Comparison of ENCODE assay signal across 21 cellular contexts in genomic region chr7:148222716-148223115, GRCh38.
DNase-seq lines count a peak whose midpoint lies in the region; ATAC-seq and TF ChIP-seq lines count a peak whose summit lies in the region.
"Had no signal": no experiment of that assay in that cellular context is flagged by ENCODE, and none has a peak within 500 bp of the region (broad histone marks: within the 10 kb centered on the region; RNA-seq: fewer than 3 reads in every experiment).

No MANE protein-coding gene starts in this region.

- H3K27me3 ChIP-seq in neural cell (ENCODE audit: insufficient read depth, low read depth, low read length) = no peaks in the 10 kb centered on the region

- no peak overlapping the region for H3K4me3 ChIP-seq in AG10803 (ENCODE audit: low read length)
- peak overlapping the region; percentile 27 for H3K4me3 ChIP-seq in neural cell (ENCODE audit: low read length)
- H3K4me3 ChIP-seq: A549, GM12878, GM23248 had no signal

- no peaks in the 10 kb centered on the region for H3K9me3 ChIP-seq in neural cell (ENCODE audit: low read length)
- H3K9me3 ChIP-seq: A549 had no signal

- no peaks in the 10 kb centered on the region for H3K9me2 ChIP-seq in neural cell (ENCODE audit: insufficient read depth, low read length)

- TF ChIP-seq RAD21 in neural cell (conservative IDR thresholded peaks at IDR 0.05) = no peak

- H3F3A ChIP-seq in neural cell (ENCODE audit: insufficient read depth, low read length, poor library complexity, severe bottlenecking) = no peaks in the 10 kb centered on the region

- peak overlapping the region; percentile 71 for H3K27ac ChIP-seq in neural cell (ENCODE audit: low read length)
- H3K27ac ChIP-seq: A549, C4-2B, GM23248 had no signal

- DNase-seq in AG10803 (ENCODE audit: low read depth) = peak; percentile 11
- DNase-seq in NCI-H2029 (lab: John Stamatoyannopoulos, UW) = peak; percentile 20
- peak; percentile 5 to 12 for DNase-seq in SHP77 (lab: John Stamatoyannopoulos, UW)
- no peak for DNase-seq in activated CD4-positive, CD25-positive, alpha-beta regulatory T cell treated with anti-CD3 and anti-CD28 coated beads, Interleukin-2, amount 50 U/mL, for 72 hours
- DNase-seq in NCI-H2227 (lab: John Stamatoyannopoulos, UW; ENCODE audit: unreplicated experiment) = no peak
- DNase-seq: 8988T; ACHN; CD4-positive, CD25-positive, alpha-beta regulatory T cell; CD8-positive, alpha-beta T cell; DMS 273 treated with DMSO at 0.1 percent for 48 hours; DMS79; EL; GDM1; GM23248; H7; HCEC 1CT had no signal

- no peak for TF ChIP-seq EP300 in neural cell (conservative IDR thresholded peaks at IDR 0.05; ENCODE audit: poor library complexity, severe bottlenecking)

- H4K20me1 ChIP-seq in neural cell (ENCODE audit: insufficient read depth) = no peaks in the 10 kb centered on the region

- peak overlapping the region; percentile 20 for H3K9ac ChIP-seq in neural cell (ENCODE audit: low read length)
- H3K9ac ChIP-seq: GM23248 had no signal

- H3K79me2 ChIP-seq in neural cell (replicated peaks; ENCODE audit: insufficient read depth, low read length) = no peaks in the 10 kb centered on the region

- H2AFZ ChIP-seq in neural cell (ENCODE audit: low read depth, low read length) = no peak overlapping the region
- H2AFZ ChIP-seq: GM23248 had no signal

- ATAC-seq in HG03520 (IDR thresholded peaks at IDR 0.05; ENCODE audit: unreplicated experiment) = no peak
- ATAC-seq: A549; CD8-positive, alpha-beta T cell; GM12878 had no signal

- H3K36me3 ChIP-seq in neural cell (ENCODE audit: insufficient read depth, low read length) = no peaks in the 10 kb centered on the region

- TF ChIP-seq CTCF in AG10803 (conservative IDR thresholded peaks at IDR 0.05; ENCODE audit: low read length) (no peak), neural cell (IDR thresholded peaks at IDR 0.05; ENCODE audit: poor library complexity, severe bottlenecking) (no peak)

- peak overlapping the region; percentile 2 for H3K4me2 ChIP-seq in neural cell (ENCODE audit: low read length)
- H3K4me2 ChIP-seq: A549 had no signal

TF ChIP-seq in neural cell, 6 proteins besides CTCF, POLR2A, EP300 and RAD21:
- TF ChIP-seq TAF1 (IDR thresholded peaks at IDR 0.05; ENCODE audit: low read depth) (no peak), REST (IDR thresholded peaks at IDR 0.05; ENCODE audit: borderline replicate concordance) (no peak), MXI1 (conservative IDR thresholded peaks at IDR 0.05; ENCODE audit: poor library complexity, severe bottlenecking) (no peak), EZH2 (IDR thresholded peaks at IDR 0.05; ENCODE audit: borderline replicate concordance, insufficient read depth, low read length, poor library complexity, severe bottlenecking) (no peak), POLR2AphosphoS5 (IDR thresholded peaks at IDR 0.05) (no peak), SMC3 (conservative IDR thresholded peaks at IDR 0.05; ENCODE audit: poor library complexity) (no peak)

Comparison
In these comparisons a context has a peak if more than half of its experiments do, and no peak if none do; other contexts are left out.
1. DNase-seq: peak in AG10803 (single experiment), NCI-H2029 (single experiment) and SHP77 (2 of 2); none in activated CD4-positive, CD25-positive, alpha-beta regulatory T cell treated with anti-CD3 and anti-CD28 coated beads, Interleukin-2, amount 50 U/mL, for 72 hours (single experiment) and NCI-H2227 (single experiment).